10 cellular contexts compared by ENCODE assay signal in genomic region chr13:29702912-29703351, GRCh38.
DNase-seq lines count a peak whose midpoint lies in the region; ATAC-seq, FAIRE-seq and TF ChIP-seq lines count a peak whose summit lies in the region.
"Had no signal": no experiment of that assay in that cellular context is flagged by ENCODE, and none has a peak within 500 bp of the region (broad histone marks: within the 10 kb centered on the region; RNA-seq: fewer than 3 reads in every experiment).

No MANE protein-coding gene starts in this region.

- peaks cover 20 to 32% of the 10 kb centered on the region in 2 donors for H3K27me3 Mint-ChIP-seq in natural killer cell treated with Interleukin-12 subunit alpha and Interleukin-12 subunit beta and Interleukin-15 and Interleukin-18, amount 100 ng/mL, for 72 hours

- no peak overlapping the region for H3K27ac Mint-ChIP-seq in natural killer cell treated with Interleukin-12 subunit alpha and Interleukin-12 subunit beta and Interleukin-15 and Interleukin-18, amount 100 ng/mL, for 72 hours
- H3K27ac Mint-ChIP-seq: B cell had no signal

- no peaks in the 10 kb centered on the region for H3K9me3 Mint-ChIP-seq in natural killer cell treated with Interleukin-12 subunit alpha and Interleukin-12 subunit beta and Interleukin-15 and Interleukin-18, amount 100 ng/mL, for 72 hours

- intact Hi-C loops in kidney (cut with DNase I), result no loop called here
- intact Hi-C loops in upper lobe of right lung (cut with DNase I), result no loop called here

- peak overlapping the region; percentile 27; the same call in 1 of the 2 replicates for H3K4me3 ChIP-seq in HUES6 (ENCODE audit: low read depth, low read length)
- H3K4me3 ChIP-seq in bronchial epithelial cell (ENCODE audit: low read depth, low read length), result no peak overlapping the region
- no peak overlapping the region for H3K4me3 ChIP-seq in kidney (ENCODE audit: low read length in 2 of 2)
- H3K4me3 ChIP-seq in upper lobe of right lung, result no peak overlapping the region
- H3K4me3 ChIP-seq: cardiac muscle cell had no signal

- ATAC-seq in upper lobe of right lung, result no peak
- ATAC-seq in natural killer cell treated with Interleukin-12 subunit alpha and Interleukin-12 subunit beta and Interleukin-15 and Interleukin-18, amount 100 ng/mL, for 72 hours, result no peak
- ATAC-seq in HG02973 (IDR thresholded peaks at IDR 0.05; ENCODE audit: unreplicated experiment), result no peak

- DNase-seq in A172 (ENCODE audit: low spot score) (peak; percentile 92), bronchial epithelial cell (ENCODE audit: low read depth) (peak; percentile 42), kidney (peak; percentile 80), upper lobe of right lung (no peak), AML-193 (lab: John Stamatoyannopoulos, UW) (no peak)
- DNase-seq in natural killer cell treated with Interleukin-12 subunit alpha and Interleukin-12 subunit beta and Interleukin-15 and Interleukin-18, amount 100 ng/mL, for 72 hours (ENCODE audit: low spot score), result no peak

- FAIRE-seq in bronchial epithelial cell (lab: Jason Lieb, UNC), result no peak
- no peak for FAIRE-seq in kidney (lab: Jason Lieb, UNC)

- H3K9me3 ChIP-seq in HUES6 (ENCODE audit: control insufficient read depth, insufficient read depth, low read depth, low read length) (peaks cover 6% of the 10 kb centered on the region; the same call in 1 of the 2 replicates), kidney (ENCODE audit: control insufficient read depth in 1 of 2, low read length in 2 of 2) (no peaks in the 10 kb centered on the region), upper lobe of right lung (no peaks in the 10 kb centered on the region)

- H3K4me1 ChIP-seq in HUES6 (ENCODE audit: control insufficient read depth, insufficient read depth, low read length), result peaks cover 13% of the 10 kb centered on the region; the same call in 1 of the 2 replicates
- no peaks in the 10 kb centered on the region for H3K4me1 ChIP-seq in kidney (ENCODE audit: control insufficient read depth in 1 of 2, insufficient read depth in 1 of 2, low read depth in 1 of 2, low read length in 2 of 2)
- no peaks in the 10 kb centered on the region for H3K4me1 ChIP-seq in upper lobe of right lung

- TF ChIP-seq CTCF in bronchial epithelial cell (IDR thresholded peaks at IDR 0.05; ENCODE audit: insufficient read depth, low read length, severe bottlenecking) (no peak), kidney (IDR thresholded peaks at IDR 0.05; ENCODE audit: borderline replicate concordance, extremely low read depth, insufficient read depth) (no peak), upper lobe of right lung (IDR thresholded peaks at IDR 0.05) (no peak)

- H3K9ac ChIP-seq in HUES6 (ENCODE audit: low read length), result peak overlapping the region; percentile 44
- no peak overlapping the region for H3K9ac ChIP-seq in kidney (ENCODE audit: low read length in 2 of 2)

- no peak overlapping the region for H3K27ac ChIP-seq in HUES6 (ENCODE audit: low read depth, low read length)
- no peak overlapping the region for H3K27ac ChIP-seq in kidney (ENCODE audit: low read depth in 2 of 2, low read length in 2 of 2)
- no peak overlapping the region for H3K27ac ChIP-seq in upper lobe of right lung
- H3K27ac ChIP-seq: cardiac muscle cell had no signal

- H3K4me3 Mint-ChIP-seq in natural killer cell treated with Interleukin-12 subunit alpha and Interleukin-12 subunit beta and Interleukin-15 and Interleukin-18, amount 100 ng/mL, for 72 hours, result no peak overlapping the region
- H3K4me3 Mint-ChIP-seq: B cell had no signal

- no peaks in the 10 kb centered on the region for H3K36me3 Mint-ChIP-seq in natural killer cell treated with Interleukin-12 subunit alpha and Interleukin-12 subunit beta and Interleukin-15 and Interleukin-18, amount 100 ng/mL, for 72 hours

- H3K4me1 Mint-ChIP-seq in natural killer cell treated with Interleukin-12 subunit alpha and Interleukin-12 subunit beta and Interleukin-15 and Interleukin-18, amount 100 ng/mL, for 72 hours (ENCODE audit: low read depth in 2 of 2), result peaks cover 0 to 4% of the 10 kb centered on the region in 2 donors
- H3K4me1 Mint-ChIP-seq: B cell had no signal

- no peaks in the 10 kb centered on the region for H3K27me3 ChIP-seq in HUES6 (ENCODE audit: control insufficient read depth, insufficient read depth, low read length)
- H3K27me3 ChIP-seq in bronchial epithelial cell (ENCODE audit: control insufficient read depth, insufficient read depth, low read length), result no peaks in the 10 kb centered on the region
- H3K27me3 ChIP-seq in upper lobe of right lung, result no peaks in the 10 kb centered on the region
- H3K27me3 ChIP-seq: cardiac muscle cell had no signal

- H3K36me3 ChIP-seq in HUES6 (ENCODE audit: control insufficient read depth, insufficient read depth, low read length), result no peaks in the 10 kb centered on the region
- no peaks in the 10 kb centered on the region for H3K36me3 ChIP-seq in bronchial epithelial cell (ENCODE audit: control insufficient read depth, insufficient read depth, low read length)
- H3K36me3 ChIP-seq in kidney (ENCODE audit: control insufficient read depth in 1 of 2, insufficient read depth in 2 of 2, low read length in 2 of 2), result no peaks in the 10 kb centered on the region
- H3K36me3 ChIP-seq in upper lobe of right lung, result no peaks in the 10 kb centered on the region
- H3K36me3 ChIP-seq: cardiac muscle cell had no signal

Comparison
In these comparisons a context has a peak if more than half of its experiments do, and no peak if none do; other contexts are left out.
1. DNase-seq: peak in A172 (single experiment), bronchial epithelial cell (single experiment) and kidney (single experiment); none in upper lobe of right lung (single experiment), natural killer cell treated with Interleukin-12 subunit alpha and Interleukin-12 subunit beta and Interleukin-15 and Interleukin-18, amount 100 ng/mL, for 72 hours (single experiment) and AML-193 (0 of 2).